ENCODE assay signal across 11 cellular contexts in genomic region chr6:155273438-155273837, GRCh38. TPM values are rescaled to one million over a fixed set of nuclear protein-coding genes. Genes with fewer than 3 reads are reported as not detected.
DNase-seq lines count a peak whose midpoint lies in the region; ATAC-seq and TF ChIP-seq lines count a peak whose summit lies in the region.
"Had no signal": no experiment of that assay in that cellular context is flagged by ENCODE, and none has a peak within 500 bp of the region (broad histone marks: within the 10 kb centered on the region; RNA-seq: fewer than 3 reads in every experiment).

No MANE protein-coding gene starts in this region.

- H3K9me3 Mint-ChIP-seq in progenitor cell of endocrine pancreas (ENCODE audit: low read depth) (no peaks in the 10 kb centered on the region), CD14-positive monocyte (no peaks in the 10 kb centered on the region)
- H3K9me3 Mint-ChIP-seq: activated naive CD4-positive, alpha-beta T cell treated with anti-CD3 and anti-CD28 coated beads, Interleukin-2, amount 10 ng/mL, durations not matched to agents 7 days and 5 days had no signal

- TF ChIP-seq CTCF in progenitor cell of endocrine pancreas (IDR thresholded peaks at IDR 0.05; ENCODE audit: unreplicated experiment) = no peak
- TF ChIP-seq CTCF in CD14-positive monocyte (IDR thresholded peaks at IDR 0.05) = no peak

- H3K27me3 Mint-ChIP-seq in progenitor cell of endocrine pancreas (no peaks in the 10 kb centered on the region), CD14-positive monocyte (ENCODE audit: low read depth in 3 of 3) (no peaks in the 10 kb centered on the region)
- H3K27me3 Mint-ChIP-seq: activated naive CD4-positive, alpha-beta T cell treated with anti-CD3 and anti-CD28 coated beads, Interleukin-2, amount 10 ng/mL, durations not matched to agents 7 days and 5 days had no signal

- intact Hi-C loops in CD14-positive monocyte (cut with micrococcal nuclease) = no loop called here

- ATAC-seq in GM21390 (IDR thresholded peaks at IDR 0.05; ENCODE audit: unreplicated experiment) (no peak), HG03025 (IDR thresholded peaks at IDR 0.05; ENCODE audit: low FRiP score, unreplicated experiment) (no peak)

- peaks cover 24% of the 10 kb centered on the region for H3K4me1 Mint-ChIP-seq in progenitor cell of endocrine pancreas (ENCODE audit: low read depth)
- H3K4me1 Mint-ChIP-seq in CD14-positive monocyte = no peaks in the 10 kb centered on the region
- H3K4me1 Mint-ChIP-seq: activated naive CD4-positive, alpha-beta T cell treated with anti-CD3 and anti-CD28 coated beads, Interleukin-2, amount 10 ng/mL, durations not matched to agents 7 days and 5 days had no signal

- H3K27ac Mint-ChIP-seq in progenitor cell of endocrine pancreas (peak overlapping the region; percentile 93), CD14-positive monocyte (peak overlapping the region in 1 of 7 donors; percentile 42)
- H3K27ac Mint-ChIP-seq: activated naive CD4-positive, alpha-beta T cell treated with anti-CD3 and anti-CD28 coated beads, Interleukin-2, amount 10 ng/mL, durations not matched to agents 7 days and 5 days had no signal

- H3K36me3 Mint-ChIP-seq in progenitor cell of endocrine pancreas (ENCODE audit: insufficient read depth) (peaks cover 7% of the 10 kb centered on the region), CD14-positive monocyte (peaks cover 29 to 30% of the 10 kb centered on the region in 2 donors)

- H3K4me3 Mint-ChIP-seq in progenitor cell of endocrine pancreas (ENCODE audit: low read depth) (no peak overlapping the region), CD14-positive monocyte (no peak overlapping the region)
- H3K4me3 Mint-ChIP-seq: activated naive CD4-positive, alpha-beta T cell treated with anti-CD3 and anti-CD28 coated beads, Interleukin-2, amount 10 ng/mL, durations not matched to agents 7 days and 5 days had no signal

- DNase-seq in ELF-1 (ENCODE audit: low read depth, low spot score) (peak; percentile 67), RPMI7951 (ENCODE audit: low read depth) (peak; percentile 96), fibroblast of gingiva (ENCODE audit: low read depth) (peak; percentile 53), progenitor cell of endocrine pancreas (ENCODE audit: low spot score, unreplicated experiment) (no peak), CD14-positive monocyte (ENCODE audit: low spot score) (no peak), Kasumi-1 (lab: John Stamatoyannopoulos, UW) (no peak)
- DNase-seq: activated naive CD4-positive, alpha-beta T cell treated with anti-CD3 and anti-CD28 coated beads, Interleukin-2, amount 10 ng/mL, durations not matched to agents 7 days and 5 days; NCI-H510A treated with DMSO at 0.1 percent for 48 hours; stimulated activated CD4-positive, alpha-beta T cell treated with anti-CD3 and anti-CD28 coated beads, Interleukin-4, amount 100 ng/mL, for 1 hour had no signal

RNA-seq across cellular contexts. Expression of gene CLDN20, which starts 9.6 kb away (rescaled TPM):
- not detected in 2 replicates for total RNA-seq in RPMI7951 (2014; rRNA removed; shearing (Covaris generic))
- not detected in 2 replicates for total RNA-seq in progenitor cell of endocrine pancreas
- not detected for polyA plus RNA-seq in CD14-positive monocyte

RNA-seq across cellular contexts. Expression of gene TFB1M, which starts 40.8 kb away (rescaled TPM):
- total RNA-seq in RPMI7951 (2014; rRNA removed; shearing (Covaris generic)) = 20.3 and 22.3 TPM in 2 replicates
- total RNA-seq in progenitor cell of endocrine pancreas = 33.2 and 37.4 TPM in 2 replicates
- polyA plus RNA-seq in CD14-positive monocyte = 1 to 10 TPM; 4.8 to 5.4 TPM

Comparison
In these comparisons a context has a peak if more than half of its experiments do, and no peak if none do; other contexts are left out.
1. DNase-seq: peak in ELF-1 (single experiment), RPMI7951 (single experiment) and fibroblast of gingiva (single experiment); none in progenitor cell of endocrine pancreas (single experiment), CD14-positive monocyte (single experiment) and Kasumi-1 (0 of 2).